Comparison of ENCODE assay signal across 32 cellular contexts in the genomic region with DNA sequence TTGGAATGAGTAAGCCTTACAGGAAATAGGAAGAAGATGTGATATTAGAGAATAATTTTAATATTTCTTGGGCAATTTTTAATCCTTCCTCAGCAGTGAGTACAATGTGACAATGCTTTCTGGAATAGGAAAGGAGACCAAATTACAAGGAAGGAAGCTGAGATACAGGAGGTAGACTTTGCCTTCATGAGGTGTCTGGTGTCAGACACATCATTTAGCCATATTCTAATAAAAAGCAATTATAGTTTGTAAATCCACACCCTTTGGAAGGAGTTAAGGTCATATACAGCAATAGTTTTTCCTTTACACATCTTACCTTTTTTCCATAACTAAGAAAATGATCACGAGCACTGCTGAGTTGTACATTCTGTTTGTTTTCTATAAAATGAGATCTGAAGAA.
"Had no signal": no experiment of that assay in that cellular context is flagged by ENCODE, and none has a peak within 500 bp of the region (broad histone marks: within the 10 kb centered on the region; RNA-seq: fewer than 3 reads in every experiment).

No MANE protein-coding gene starts in this region.

- H3K36me3 ChIP-seq: adrenal gland, ascending aorta, brain microvascular endothelial cell, breast epithelium, cardiac muscle cell had no signal

- H3K4me1 ChIP-seq: adrenal gland, ascending aorta, body of pancreas, breast epithelium had no signal

- H3K9me3 ChIP-seq: adrenal gland, ascending aorta, body of pancreas, breast epithelium had no signal

- H3K27me3 ChIP-seq: adrenal gland, ascending aorta, body of pancreas, brain microvascular endothelial cell, breast epithelium, cardiac muscle cell had no signal

- H3K4me3 ChIP-seq: adrenal gland, ascending aorta, body of pancreas, breast epithelium, cardiac muscle cell had no signal

- ATAC-seq: activated naive CD4-positive, alpha-beta T cell treated with anti-CD3 and anti-CD28 coated beads, Interleukin-2, amount 50 U/mL, for 72 hours; activated naive CD8-positive, alpha-beta T cell treated with anti-CD3 and anti-CD28 coated beads, Interleukin-2, amount 50 U/mL, for 24 hours; activated T-cell treated with anti-CD3 and anti-CD28 coated beads, Interleukin-2, amount 50 U/mL, for 4 hours; activated T-cell treated with anti-CD3 and anti-CD28 coated beads, Interleukin-2, amount 50 U/mL, for 72 hours; activated T-helper 17 cell treated with anti-CD3 and anti-CD28 coated beads, Interleukin-2, amount 50 U/mL, for 72 hours; body of pancreas had no signal

- DNase-seq: activated effector memory CD4-positive, alpha-beta T cell treated with anti-CD3 and anti-CD28 coated beads, Interleukin-2, amount 50 U/mL, for 16 hours; activated effector memory CD4-positive, alpha-beta T cell treated with Interleukin-2 at 50 U/mL for 16 hours; activated gamma-delta T cell; activated gamma-delta T cell treated with Interleukin-2 at 50 U/mL for 16 hours; activated naive CD4-positive, alpha-beta T cell; activated naive CD4-positive, alpha-beta T cell treated with anti-CD3 and anti-CD28 coated beads for 36 hours; activated naive CD4-positive, alpha-beta T cell treated with anti-CD3 and anti-CD28 coated beads, Interleukin-2, amount 10 ng/mL, durations not matched to agents 7 days and 5 days; activated naive CD4-positive, alpha-beta T cell treated with anti-CD3 and anti-CD28 coated beads, Interleukin-2, amount 50 U/mL, for 16 hours; activated naive CD4-positive, alpha-beta T cell treated with Interleukin-2 at 50 U/mL for 16 hours; activated naive CD8-positive, alpha-beta T cell treated with anti-CD3 and anti-CD28 coated beads for 36 hours; activated naive CD8-positive, alpha-beta T cell treated with anti-CD3 and anti-CD28 coated beads, Interleukin-2, amount 10 ng/mL, durations not matched to agents 7 days and 5 days; activated naive CD8-positive, alpha-beta T cell treated with anti-CD3 and anti-CD28 coated beads, Interleukin-2, amount 50 U/mL, for 24 hours; activated T-cell treated with anti-CD3 and anti-CD28 coated beads, Interleukin-2, amount 50 U/mL, for 1 hour; activated T-cell treated with anti-CD3 and anti-CD28 coated beads, Interleukin-2, amount 50 U/mL, for 24 hours; activated T-cell treated with anti-CD3 and anti-CD28 coated beads, Interleukin-2, amount 50 U/mL, for 4 hours; activated T-cell treated with anti-CD3 and anti-CD28 coated beads, Interleukin-2, amount 50 U/mL, for 48 hours; activated T-cell treated with anti-CD3 and anti-CD28 coated beads, Interleukin-2, amount 50 U/mL, for 72 hours; adrenal gland; amniotic stem cell; amygdala; anterior cingulate cortex; aorta; body of pancreas; brain microvascular endothelial cell; caudate nucleus; central memory CD4-positive, alpha-beta T cell; cerebellar nuclear complex had no signal

- H3K27ac ChIP-seq: adrenal gland, ascending aorta, body of pancreas, brain microvascular endothelial cell, breast epithelium, cardiac muscle cell had no signal
